ENCODE assay signal across 1 cellular context in the genomic region with DNA sequence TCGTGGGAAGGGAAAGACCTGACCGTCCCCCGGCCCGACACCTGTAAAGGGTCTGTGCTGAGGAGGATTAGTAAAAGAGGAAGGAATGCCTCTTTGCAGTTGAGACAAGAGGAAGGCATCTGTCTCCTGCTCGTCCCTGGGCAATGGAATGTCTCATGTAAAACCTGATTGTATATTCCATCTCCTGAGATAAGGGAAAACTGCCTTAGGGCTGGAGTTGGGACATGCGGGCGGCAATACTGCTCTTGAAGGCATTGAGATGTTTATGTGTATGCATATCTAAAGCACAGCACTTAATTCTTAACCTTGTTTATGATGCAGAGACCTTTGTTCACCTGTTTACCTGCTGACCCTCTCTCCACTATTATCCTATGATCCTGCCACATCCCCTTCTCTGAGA.
TF ChIP-seq lines count a peak whose summit lies in the region.

No MANE protein-coding gene starts in this region.

TF ChIP-seq in H1, 55 proteins besides CTCF, POLR2A, EP300 and RAD21:
- peak; percentile 36 for TF ChIP-seq ASH2L (IDR thresholded peaks at IDR 0.05; ENCODE audit: low read length)
